24 cellular contexts compared by ENCODE assay signal in genomic region chr5:96775050-96775449, GRCh38.
"Had no signal": no experiment of that assay in that cellular context is flagged by ENCODE, and none has a peak within 500 bp of the region (broad histone marks: within the 10 kb centered on the region; RNA-seq: fewer than 3 reads in every experiment).

No MANE protein-coding gene starts in this region.

- DNase-seq: activated CD4-positive, alpha-beta T cell treated with anti-CD3 and anti-CD28 coated beads for 36 hours; activated CD4-positive, CD25-positive, alpha-beta regulatory T cell; activated gamma-delta T cell treated with Interleukin-2 at 50 U/mL for 16 hours; activated T-cell treated with anti-CD3 and anti-CD28 coated beads for 4 hours; adrenal gland; aorta; body of pancreas; cerebellar nuclear complex; colonic mucosa; effector CD8-positive, alpha-beta T cell; left cardiac atrium; mammary epithelial cell; naive B cell; retina; stimulated activated CD4-positive, alpha-beta T cell treated with anti-CD3 and anti-CD28 coated beads, Interleukin-12 subunit alpha, Interleukin-12 subunit beta, amount 100 ng/mL, for 4 hours; stimulated activated CD4-positive, alpha-beta T cell treated with anti-CD3 and anti-CD28 coated beads, Interleukin-4, amount 100 ng/mL, for 1 hour; trophoblast cell had no signal

- H3K9me3 Mint-ChIP-seq: activated naive CD4-positive, alpha-beta T cell treated with anti-CD3 and anti-CD28 coated beads, Interleukin-2, amount 50 U/mL, for 24 hours; mesothelial cell of epicardium; naive B cell; stimulated activated naive CD8-positive, alpha-beta T cell treated with anti-CD3 and anti-CD28 coated beads, Interleukin-15, Interleukin-2, amounts not matched to agents 100 ng/mL and 50 ng/mL, for 24 hours had no signal

- H3K27me3 Mint-ChIP-seq: activated CD4-positive, alpha-beta T cell treated with anti-CD3 and anti-CD28 coated beads for 36 hours; activated naive CD4-positive, alpha-beta T cell treated with anti-CD3 and anti-CD28 coated beads, Interleukin-2, amount 50 U/mL, for 24 hours; naive B cell; stimulated activated naive CD8-positive, alpha-beta T cell treated with anti-CD3 and anti-CD28 coated beads, Interleukin-15, Interleukin-2, amounts not matched to agents 100 ng/mL and 50 ng/mL, for 24 hours had no signal

- ATAC-seq: activated CD4-positive, alpha-beta T cell treated with anti-CD3 and anti-CD28 coated beads for 36 hours; body of pancreas; left cardiac atrium; sciatic nerve had no signal

- H3K27ac ChIP-seq: adrenal gland, body of pancreas, colonic mucosa, epithelial cell of prostate, skin epidermis, thoracic aorta had no signal

- H3K27me3 ChIP-seq: adrenal gland, body of pancreas, colonic mucosa had no signal

- H3K4me3 Mint-ChIP-seq: activated CD4-positive, alpha-beta T cell treated with anti-CD3 and anti-CD28 coated beads for 36 hours; activated naive CD4-positive, alpha-beta T cell treated with anti-CD3 and anti-CD28 coated beads, Interleukin-2, amount 50 U/mL, for 24 hours; mesothelial cell of epicardium; naive B cell; stimulated activated naive CD8-positive, alpha-beta T cell treated with anti-CD3 and anti-CD28 coated beads, Interleukin-15, Interleukin-2, amounts not matched to agents 100 ng/mL and 50 ng/mL, for 24 hours had no signal

- H3K27ac Mint-ChIP-seq: stimulated activated naive CD8-positive, alpha-beta T cell treated with anti-CD3 and anti-CD28 coated beads, Interleukin-15, Interleukin-2, amounts not matched to agents 100 ng/mL and 50 ng/mL, for 24 hours had no signal

- H3K9me3 ChIP-seq: adrenal gland, body of pancreas, colonic mucosa, thoracic aorta had no signal
